In genomic region chr10:51867956-51868355, GRCh38 we compare ENCODE assay signal across 16 cellular contexts.
DNase-seq lines count a peak whose midpoint lies in the region; ATAC-seq, FAIRE-seq and TF ChIP-seq lines count a peak whose summit lies in the region.
"Had no signal": no experiment of that assay in that cellular context is flagged by ENCODE, and none has a peak within 500 bp of the region (broad histone marks: within the 10 kb centered on the region; RNA-seq: fewer than 3 reads in every experiment).

No MANE protein-coding gene starts in this region.

- WGBS in esophagus muscularis mucosa, result 67% methylated on average over 4 of the region's 4 CpGs

- H3K9me3 ChIP-seq in esophagus muscularis mucosa, result no peaks in the 10 kb centered on the region
- H3K9me3 ChIP-seq: esophagus squamous epithelium, neutrophil had no signal

- TF ChIP-seq EP300 in esophagus muscularis mucosa (IDR thresholded peaks at IDR 0.05), result no peak

- H3K27me3 ChIP-seq in esophagus muscularis mucosa, result no peaks in the 10 kb centered on the region
- H3K27me3 ChIP-seq: esophagus squamous epithelium, neutrophil had no signal

- FAIRE-seq in GM19239 (lab: Jason Lieb, UNC) (no peak), GM12892 (lab: Jason Lieb, UNC) (no peak)

- no peak overlapping the region for H3K4me3 ChIP-seq in astrocyte of the spinal cord (ENCODE audit: low read depth, low read length)
- H3K4me3 ChIP-seq in esophagus muscularis mucosa, result no peak overlapping the region
- H3K4me3 ChIP-seq: esophagus squamous epithelium had no signal

- in situ Hi-C loops in astrocyte of the spinal cord (cut with HindIII; ENCODE audit: low sequenced_read_pairs), result no loop called here

- intact Hi-C loops in esophagus muscularis mucosa (cut with DNase I), result no loop called here

- no peak for TF ChIP-seq CTCF in AG09319 (IDR thresholded peaks at IDR 0.05; ENCODE audit: low read depth, low read length)
- TF ChIP-seq CTCF in astrocyte of the spinal cord (IDR thresholded peaks at IDR 0.05; ENCODE audit: low read depth, low read length), result no peak
- TF ChIP-seq CTCF in esophagus muscularis mucosa (IDR thresholded peaks at IDR 0.05), result no peak

- peaks cover 0 to 4% (median 0%) of the 10 kb centered on the region in 4 donors for H3K4me1 ChIP-seq in esophagus muscularis mucosa
- H3K4me1 ChIP-seq: esophagus squamous epithelium had no signal

- TF ChIP-seq POLR2A in GM12892 (IDR thresholded peaks at IDR 0.05; ENCODE audit: low read depth, low read length), result no peak
- TF ChIP-seq POLR2A in esophagus muscularis mucosa (IDR thresholded peaks at IDR 0.05; ENCODE audit: low read depth), result no peak

- no peaks in the 10 kb centered on the region for H3K36me3 ChIP-seq in esophagus muscularis mucosa
- H3K36me3 ChIP-seq: esophagus squamous epithelium, neutrophil had no signal

- DNase-seq in AG09319 (ENCODE audit: extremely low read depth, low read depth) (peak; percentile 44), LHCN-M2 (ENCODE audit: low read depth) (peak; percentile 76), astrocyte of the spinal cord (ENCODE audit: low read depth, low spot score) (peak; percentile 87), kidney glomerular epithelial cell (lab: John Stamatoyannopoulos, UW) (peak; percentile 8), GM19239 (ENCODE audit: insufficient read length, low spot score) (no peak), GM12892 (ENCODE audit: insufficient read length) (no peak), esophagus muscularis mucosa (ENCODE audit: extremely low spot score) (no peak)
- DNase-seq: activated CD4-positive, CD25-positive, alpha-beta regulatory T cell; activated T-cell treated with anti-CD3 and anti-CD28 coated beads, Interleukin-2, amount 50 U/mL, for 72 hours; CD4-positive, alpha-beta T cell; central memory CD4-positive, alpha-beta T cell; esophagus squamous epithelium; Karpas-422 had no signal

- no peak overlapping the region for H3K27ac ChIP-seq in esophagus muscularis mucosa (replicated peaks in 1 of 4)
- H3K27ac ChIP-seq: esophagus squamous epithelium, neutrophil had no signal

- ATAC-seq in HG03159 (IDR thresholded peaks at IDR 0.05; ENCODE audit: unreplicated experiment), result no peak
- ATAC-seq: HCT116 had no signal

Comparison
In these comparisons a context has a peak if more than half of its experiments do, and no peak if none do; other contexts are left out.
1. DNase-seq: peak in AG09319 (single experiment), LHCN-M2 (single experiment), astrocyte of the spinal cord (single experiment) and kidney glomerular epithelial cell (single experiment); none in GM19239 (single experiment), GM12892 (single experiment) and esophagus muscularis mucosa (single experiment).